ENCODE assay signal across 23 cellular contexts in genomic region chr7:7737674-7738073, GRCh38.
"Had no signal": no experiment of that assay in that cellular context is flagged by ENCODE, and none has a peak within 500 bp of the region (broad histone marks: within the 10 kb centered on the region; RNA-seq: fewer than 3 reads in every experiment).

No MANE protein-coding gene starts in this region.

- H3K27me3 Mint-ChIP-seq: naive thymus-derived CD4-positive, alpha-beta T cell; type B pancreatic cell had no signal

- H3K27me3 ChIP-seq: dorsolateral prefrontal cortex, heart left ventricle, neutrophil, right atrium auricular region, sigmoid colon, suprapubic skin, thyroid gland had no signal

- H3K9me3 Mint-ChIP-seq: naive thymus-derived CD4-positive, alpha-beta T cell; nephron progenitor cell; stimulated activated effector memory CD8-positive, alpha-beta T cell treated with anti-CD3 and anti-CD28 coated beads, Interleukin-12 subunit alpha, Interleukin-12 subunit beta, amount 100 ng/mL, for 72 hours had no signal

- H3K36me3 Mint-ChIP-seq: stimulated activated effector memory CD8-positive, alpha-beta T cell treated with anti-CD3 and anti-CD28 coated beads, Interleukin-12 subunit alpha, Interleukin-12 subunit beta, amount 100 ng/mL, for 72 hours; type B pancreatic cell had no signal

- ATAC-seq: heart left ventricle; left ventricle myocardium superior; naive thymus-derived CD4-positive, alpha-beta T cell; stimulated activated effector memory CD8-positive, alpha-beta T cell treated with anti-CD3 and anti-CD28 coated beads, Interleukin-12 subunit alpha, Interleukin-12 subunit beta, amount 100 ng/mL, for 72 hours; stimulated activated naive CD8-positive, alpha-beta T cell treated with anti-CD3 and anti-CD28 coated beads, Interleukin-15, Interleukin-2, amounts not matched to agents 100 U/mL and 50 U/mL, for 24 hours had no signal

- FAIRE-seq: frontal cortex, urothelium cell line had no signal

- H3K4me3 ChIP-seq: dorsolateral prefrontal cortex, heart left ventricle, right atrium auricular region, sigmoid colon, suprapubic skin, thyroid gland had no signal

- H3K4me1 ChIP-seq: right atrium auricular region had no signal

- H3K27ac Mint-ChIP-seq: nephron progenitor cell; stimulated activated effector memory CD8-positive, alpha-beta T cell treated with anti-CD3 and anti-CD28 coated beads, Interleukin-12 subunit alpha, Interleukin-12 subunit beta, amount 100 ng/mL, for 72 hours; type B pancreatic cell had no signal

- DNase-seq: cortex of kidney; dorsolateral prefrontal cortex; effector CD8-positive, alpha-beta T cell; heart left ventricle; hippocampal formation; left colon; left ventricle myocardium superior; mesendoderm; naive thymus-derived CD4-positive, alpha-beta T cell; nephron progenitor cell; posterior cingulate gyrus; sigmoid colon; stimulated activated CD4-positive, alpha-beta T cell treated with anti-CD3 and anti-CD28 coated beads, Interleukin-4, amount 100 ng/mL, for 1 hour; stimulated activated CD8-positive, alpha-beta memory T cell treated with anti-CD3 and anti-CD28 coated beads, Interleukin-4, amount 100 ng/mL, for 48 hours; stimulated activated naive CD8-positive, alpha-beta T cell treated with anti-CD3 and anti-CD28 coated beads, Interleukin-15, Interleukin-2, amounts not matched to agents 100 U/mL and 50 U/mL, for 24 hours; thyroid gland had no signal

- H3K27ac ChIP-seq: dorsolateral prefrontal cortex, heart left ventricle, neutrophil, right atrium auricular region, sigmoid colon, suprapubic skin had no signal

- H3K4me3 Mint-ChIP-seq: naive thymus-derived CD4-positive, alpha-beta T cell; nephron progenitor cell; stimulated activated effector memory CD8-positive, alpha-beta T cell treated with anti-CD3 and anti-CD28 coated beads, Interleukin-12 subunit alpha, Interleukin-12 subunit beta, amount 100 ng/mL, for 72 hours; type B pancreatic cell had no signal

- H3K36me3 ChIP-seq: heart left ventricle, neutrophil, right atrium auricular region, sigmoid colon, suprapubic skin, thyroid gland had no signal

- H3K9me3 ChIP-seq: heart left ventricle, neutrophil, right atrium auricular region, sigmoid colon, suprapubic skin, thyroid gland had no signal
